Comparison of ENCODE assay signal across 12 cellular contexts in the genomic region with DNA sequence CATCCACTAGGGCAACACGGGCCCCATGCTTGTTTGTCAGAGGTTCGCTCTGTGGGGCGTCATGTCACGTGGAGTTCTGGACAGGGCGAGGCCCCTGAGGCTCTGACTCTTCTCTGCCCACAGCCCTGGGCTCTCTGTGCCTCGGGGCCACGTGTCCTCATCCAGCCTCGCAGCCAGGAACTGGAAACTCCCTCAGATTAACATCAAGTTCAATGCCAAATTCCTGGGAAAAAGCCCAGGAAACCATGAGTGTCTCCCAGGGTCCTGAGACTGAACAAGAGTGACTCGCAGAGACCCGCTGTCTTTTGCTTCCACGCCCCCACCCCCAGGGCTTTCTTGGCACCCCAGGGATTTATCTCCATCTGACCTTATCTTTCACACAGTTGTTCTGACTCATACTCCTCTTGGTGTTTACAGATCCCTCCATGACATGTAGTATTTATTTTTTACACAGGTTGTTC.
DNase-seq lines count a peak whose midpoint lies in the region; ATAC-seq, FAIRE-seq and TF ChIP-seq lines count a peak whose summit lies in the region.
"Had no signal": no experiment of that assay in that cellular context is flagged by ENCODE, and none has a peak within 500 bp of the region (broad histone marks: within the 10 kb centered on the region; RNA-seq: fewer than 3 reads in every experiment).

No MANE protein-coding gene starts in this region.

- no peak overlapping the region for H2AFZ ChIP-seq in mesenchymal stem cell (ENCODE audit: low read depth, low read length)

- peaks cover 10% of the 10 kb centered on the region for H3K9me3 Mint-ChIP-seq in Caco-2 (ENCODE audit: unreplicated experiment)

- H3K18ac ChIP-seq in mesenchymal stem cell (ENCODE audit: low read depth in 1 of 2, low read length in 2 of 2), result peak overlapping the region; percentile 30 to 85

- no peaks in the 10 kb centered on the region for H3K79me1 ChIP-seq in mesenchymal stem cell (replicated peaks; ENCODE audit: low read length, poor library complexity, severe bottlenecking)

- H3K4me1 ChIP-seq in Caco-2 (peaks cover 11% of the 10 kb centered on the region), body of pancreas (peaks cover 10% of the 10 kb centered on the region), mesenchymal stem cell (ENCODE audit: control insufficient read depth, insufficient read depth, low read depth, low read length) (peaks cover 15% of the 10 kb centered on the region)

- peak overlapping the region; percentile 13 for H3K4me2 ChIP-seq in mesenchymal stem cell (ENCODE audit: low read length, poor library complexity, severe bottlenecking)

- 25 to 35% methylated on average over 10 to 11 of the region's 11 CpGs for WGBS in body of pancreas, 2 donors
- WGBS in mesenchymal stem cell, result 29% methylated on average over 11 of the region's 11 CpGs

- intact Hi-C loops in Caco-2 (cut with micrococcal nuclease; ENCODE audit: unreplicated experiment) (no loop called here), body of pancreas (cut with DNase I) (no loop called here)

- H3K27me3 Mint-ChIP-seq in Caco-2 (ENCODE audit: insufficient read depth, unreplicated experiment), result no peaks in the 10 kb centered on the region

- peak overlapping the region; percentile 79 for H4K8ac ChIP-seq in mesenchymal stem cell (ENCODE audit: low read length)

- H2BK15ac ChIP-seq in mesenchymal stem cell (ENCODE audit: low read depth, poor library complexity, severe bottlenecking), result no peak overlapping the region

- no peak overlapping the region for H2BK5ac ChIP-seq in mesenchymal stem cell (ENCODE audit: low read depth, low read length, poor library complexity, severe bottlenecking)

- no peak overlapping the region for H2AK5ac ChIP-seq in mesenchymal stem cell (ENCODE audit: low read length, severe bottlenecking)

- peak overlapping the region; percentile 76 for H4K91ac ChIP-seq in mesenchymal stem cell (ENCODE audit: low read length)

- peak overlapping the region; percentile 86 for H2BK120ac ChIP-seq in mesenchymal stem cell (ENCODE audit: low read depth, low read length)

- peak overlapping the region; percentile 78 for H3K9ac ChIP-seq in mesenchymal stem cell (ENCODE audit: low read length)

- CTCF ChIA-PET in Caco-2 (lab: Charles Lee), result no interaction called here

- H3K27ac Mint-ChIP-seq in Caco-2 (ENCODE audit: unreplicated experiment), result no peak overlapping the region
- H3K27ac Mint-ChIP-seq: activated CD8-positive, alpha-beta T cell treated with anti-CD3 and anti-CD28 coated beads, Interleukin-2, amount 10 ng/mL, durations not matched to agents 7 days and 5 days had no signal

- TF ChIP-seq CTCF in Caco-2 (IDR thresholded peaks at IDR 0.05; ENCODE audit: insufficient read depth in 1 of 2, low read depth in 1 of 2, low read length in 1 of 2, severe bottlenecking in 1 of 2, unreplicated experiment in 1 of 2) (no peak), body of pancreas (IDR thresholded peaks at IDR 0.05) (no peak)

- H3K14ac ChIP-seq in mesenchymal stem cell (ENCODE audit: low read length in 2 of 2), result no peak overlapping the region

- ATAC-seq in body of pancreas, result peak; percentile 79
- no peak for ATAC-seq in GM19324 (IDR thresholded peaks at IDR 0.05; ENCODE audit: low FRiP score, unreplicated experiment)
- ATAC-seq: activated CD8-positive, alpha-beta T cell treated with anti-CD3 and anti-CD28 coated beads, Interleukin-2, amount 10 ng/mL, durations not matched to agents 7 days and 5 days had no signal

- POLR2A ChIA-PET in Caco-2 (lab: Charles Lee), result no interaction called here

- no peaks in the 10 kb centered on the region for H3K36me3 ChIP-seq in Caco-2 (ENCODE audit: control insufficient read depth, insufficient read depth, low read length)
- no peaks in the 10 kb centered on the region for H3K36me3 ChIP-seq in body of pancreas (replicated peaks in 1 of 2; ENCODE audit: insufficient read depth in 1 of 2, low read depth in 2 of 2)
- no peaks in the 10 kb centered on the region for H3K36me3 ChIP-seq in mesenchymal stem cell (ENCODE audit: control insufficient read depth in 1 of 2, insufficient read depth in 2 of 2, low read depth in 1 of 2, low read length in 2 of 2)
- H3K36me3 ChIP-seq: left ventricle myocardium inferior had no signal

- H3K27ac ChIP-seq in body of pancreas (peak overlapping the region in 2 of 4 donors; percentile 52 to 56), mesenchymal stem cell (ENCODE audit: low read length, poor library complexity, severe bottlenecking) (peak overlapping the region; percentile 6)
- H3K27ac ChIP-seq: left ventricle myocardium inferior had no signal

- H3K9me3 ChIP-seq in Caco-2 (no peaks in the 10 kb centered on the region), body of pancreas (no peaks in the 10 kb centered on the region), mesenchymal stem cell (ENCODE audit: control insufficient read depth, low read length) (no peaks in the 10 kb centered on the region)
- H3K9me3 ChIP-seq: left ventricle myocardium inferior had no signal

- BruUV-seq in Caco-2 (replicated peaks; lab: Mats Ljungman, UMichigan), result no TSS peak

- TF ChIP-seq POLR2A in body of pancreas (IDR thresholded peaks at IDR 0.05), result no peak

- FAIRE-seq in HTR-8/SVneo (lab: Jason Lieb, UNC), result peak; percentile 55
- FAIRE-seq: D721Med had no signal

- H3K4me3 ChIP-seq in Caco-2 (ENCODE audit: low read depth, low read length), result no peak overlapping the region
- no peak overlapping the region for H3K4me3 ChIP-seq in body of pancreas
- H3K4me3 ChIP-seq in mesenchymal stem cell (ENCODE audit: insufficient read depth in 1 of 2, low read depth in 1 of 2, low read length in 2 of 2), result no peak overlapping the region
- H3K4me3 ChIP-seq: left ventricle myocardium inferior had no signal

- no peak overlapping the region for H3K23ac ChIP-seq in mesenchymal stem cell (ENCODE audit: low read length in 2 of 2)

- H3K4me1 Mint-ChIP-seq in Caco-2 (ENCODE audit: low read depth, unreplicated experiment), result peaks cover 9% of the 10 kb centered on the region

- peak overlapping the region in 1 of 2 experiments; percentile 52 for H3K4ac ChIP-seq in mesenchymal stem cell (ENCODE audit: low read depth in 1 of 2, low read length in 2 of 2)

- H2BK12ac ChIP-seq in mesenchymal stem cell (ENCODE audit: low read length in 2 of 2), result peak overlapping the region; percentile 2 to 86

- DNase-seq in Caco-2 (peak; percentile 27 to 46), HTR-8/SVneo (ENCODE audit: insufficient read length, low spot score) (no peak), body of pancreas (peak in 3 of 4 donors; percentile 25 to 42 (median 27)), mesenchymal stem cell (peak; percentile 85), NCI-H128 (lab: John Stamatoyannopoulos, UW; ENCODE audit: unreplicated experiment) (no peak), DMS79 treated with DMSO at 0.1 percent for 48 hours (lab: John Stamatoyannopoulos, UW) (no peak)
- no peak for DNase-seq in stimulated activated CD4-positive, alpha-beta T cell treated with anti-CD3 and anti-CD28 coated beads, Interleukin-12 subunit alpha, Interleukin-12 subunit beta, amount 100 ng/mL, for 4 hours
- DNase-seq: activated CD8-positive, alpha-beta T cell treated with anti-CD3 and anti-CD28 coated beads, Interleukin-2, amount 10 ng/mL, durations not matched to agents 7 days and 5 days; left ventricle myocardium inferior; NCI-H510A treated with DMSO at 0.1 percent for 48 hours had no signal

- H3K4me3 Mint-ChIP-seq in Caco-2 (ENCODE audit: unreplicated experiment), result no peak overlapping the region
- H3K4me3 Mint-ChIP-seq: activated CD8-positive, alpha-beta T cell treated with anti-CD3 and anti-CD28 coated beads, Interleukin-2, amount 10 ng/mL, durations not matched to agents 7 days and 5 days had no signal

- H3K36me3 Mint-ChIP-seq in Caco-2 (ENCODE audit: insufficient read depth, unreplicated experiment), result no peaks in the 10 kb centered on the region

- H3K27me3 ChIP-seq in Caco-2 (replicated peaks; ENCODE audit: control insufficient read depth, insufficient read depth, low read length), result no peaks in the 10 kb centered on the region
- H3K27me3 ChIP-seq in body of pancreas, result no peaks in the 10 kb centered on the region
- no peaks in the 10 kb centered on the region for H3K27me3 ChIP-seq in mesenchymal stem cell (ENCODE audit: control insufficient read depth in 1 of 2, insufficient read depth in 1 of 2, low read length in 2 of 2)

Comparison
In these comparisons a context has a peak if more than half of its experiments do, and no peak if none do; other contexts are left out.
1. DNase-seq: peak in Caco-2 (2 of 2), body of pancreas (3 of 4) and mesenchymal stem cell (single experiment); none in HTR-8/SVneo (single experiment), stimulated activated CD4-positive, alpha-beta T cell treated with anti-CD3 and anti-CD28 coated beads, Interleukin-12 subunit alpha, Interleukin-12 subunit beta, amount 100 ng/mL, for 4 hours (single experiment), NCI-H128 (single experiment) and DMS79 treated with DMSO at 0.1 percent for 48 hours (single experiment).